Comparison of ENCODE assay signal across 8 cellular contexts in the genomic region with DNA sequence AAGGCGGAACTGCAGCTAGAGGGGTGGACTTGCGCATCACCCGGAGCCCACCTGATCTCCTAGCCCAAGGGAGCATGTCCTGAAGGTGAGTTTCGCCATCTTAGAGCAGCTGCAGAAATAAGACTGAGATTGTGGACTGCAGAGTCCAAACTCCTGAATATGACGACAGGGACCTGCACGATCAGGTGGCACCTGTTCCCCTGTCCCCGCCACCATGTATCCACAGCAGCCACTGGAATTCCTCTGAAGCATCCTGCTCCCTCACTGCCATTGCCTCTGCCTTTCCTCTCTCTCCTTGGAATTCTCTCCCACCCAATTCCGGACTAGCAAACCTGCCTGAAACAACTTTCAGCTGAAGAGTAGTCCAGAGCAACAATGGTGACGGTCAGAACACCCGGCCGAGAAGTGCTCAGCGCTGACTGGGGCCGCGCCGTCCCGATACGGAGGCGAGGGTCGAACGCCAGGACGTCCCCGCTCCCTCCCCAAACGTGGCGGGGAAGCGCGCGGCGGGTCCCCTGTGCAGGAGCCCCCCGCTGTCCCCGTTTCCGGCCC. TPM values are rescaled to one million over a fixed set of nuclear protein-coding genes. Genes with fewer than 3 reads are reported as not detected.
DNase-seq lines count a peak whose midpoint lies in the region; ATAC-seq, FAIRE-seq and TF ChIP-seq lines count a peak whose summit lies in the region.

No MANE protein-coding gene starts in this region.

- peak overlapping the region; percentile 96 for H2AFZ ChIP-seq in SU-DHL-6 (ENCODE audit: low read depth, low read length, severe bottlenecking)

- FAIRE-seq in small intestine (lab: Jason Lieb, UNC): no peak

- no peak for TF ChIP-seq CTCF in SU-DHL-6 (IDR thresholded peaks at IDR 0.05; ENCODE audit: insufficient read depth, low read length, poor library complexity, severe bottlenecking)
- no peak for TF ChIP-seq CTCF in heart right ventricle (IDR thresholded peaks at IDR 0.05)

- peak overlapping the region; percentile 52 for H3K27ac Mint-ChIP-seq in activated CD4-positive, alpha-beta T cell treated with anti-CD3 and anti-CD28 coated beads, Interleukin-2, amount 10 ng/mL, durations not matched to agents 7 days and 5 days

- WGBS in heart right ventricle, 2 donors: 15 to 17% methylated on average over 31 of the region's 31 CpGs
- 9 to 19% (median 16%) methylated on average over 22 to 31 of the region's 31 CpGs for WGBS in small intestine, 3 donors

- DNase-seq in activated CD4-positive, alpha-beta T cell treated with anti-CD3 and anti-CD28 coated beads, Interleukin-2, amount 10 ng/mL, durations not matched to agents 7 days and 5 days: no peak
- DNase-seq in activated CD4-positive, alpha-beta T cell treated with anti-CD3 and anti-CD28 coated beads, Interleukin-2, amount 50 U/mL, for 48 hours: no peak
- no peak for DNase-seq in heart right ventricle
- DNase-seq in small intestine: peak; percentile 72
- no peak for DNase-seq in mucosa of gallbladder (ENCODE audit: low spot score)
- no peak for DNase-seq in UCSD-AML1 (lab: John Stamatoyannopoulos, UW; ENCODE audit: unreplicated experiment)

- H3K4me1 Mint-ChIP-seq in activated CD4-positive, alpha-beta T cell treated with anti-CD3 and anti-CD28 coated beads, Interleukin-2, amount 10 ng/mL, durations not matched to agents 7 days and 5 days: peaks cover 31% of the 10 kb centered on the region

- H3K4me2 ChIP-seq in SU-DHL-6 (ENCODE audit: low read depth, low read length, poor library complexity, severe bottlenecking): peak overlapping the region; percentile 92

- no peaks in the 10 kb centered on the region for H3K9me2 ChIP-seq in SU-DHL-6 (replicated peaks; ENCODE audit: insufficient read depth, low read length)

- H3K27me3 ChIP-seq in SU-DHL-6 (ENCODE audit: low read length): no peaks in the 10 kb centered on the region
- peaks cover 0 to under 1% (median 0%) of the 10 kb centered on the region in 7 donors for H3K27me3 ChIP-seq in heart right ventricle
- no peaks in the 10 kb centered on the region for H3K27me3 ChIP-seq in small intestine (ENCODE audit: control insufficient read depth in 2 of 2, insufficient read depth in 2 of 2, low read length in 2 of 2)

- H3K9me3 Mint-ChIP-seq in activated CD4-positive, alpha-beta T cell treated with anti-CD3 and anti-CD28 coated beads, Interleukin-2, amount 10 ng/mL, durations not matched to agents 7 days and 5 days: peaks cover 11% of the 10 kb centered on the region

- intact Hi-C loops in heart right ventricle (cut with DNase I): loop anchor here in 3 of 10 donors (5.0 to 10.0 kb wide), 3 partner anchors 36 to 474 kb away; no protein-coding TSS in a partner anchor

- 0 out of 2 replicates have a peak, but pooled peaks cover 3% of the 10 kb centered on the region for H3K36me3 ChIP-seq in SU-DHL-6 (ENCODE audit: low read length)
- peaks cover 0 to under 1% (median 0%) of the 10 kb centered on the region in 9 donors for H3K36me3 ChIP-seq in heart right ventricle
- no peaks in the 10 kb centered on the region for H3K36me3 ChIP-seq in small intestine (ENCODE audit: control insufficient read depth in 2 of 2, insufficient read depth in 2 of 2, low read length in 2 of 2)

- no peaks in the 10 kb centered on the region for H3F3A ChIP-seq in SU-DHL-6 (ENCODE audit: insufficient read depth)

- CTCF ChIA-PET in activated CD4-positive, alpha-beta T cell treated with anti-CD3 and anti-CD28 coated beads, Interleukin-2, amount 10 ng/mL, durations not matched to agents 7 days and 5 days (lab: Charles Lee): interaction anchor here (0.6 to 2.5 kb wide), 3 partner anchors 11 to 45 kb away, joined by 3 to 8 read pairs (median 4); no protein-coding TSS in a partner anchor

- peak overlapping the region; percentile 77 for H3K4me3 ChIP-seq in SU-DHL-6 (ENCODE audit: insufficient read depth, low read length, poor library complexity, severe bottlenecking)
- H3K4me3 ChIP-seq in heart right ventricle: peak overlapping the region; percentile 59 to 98 (median 86)
- peak overlapping the region; percentile 67 to 78 for H3K4me3 ChIP-seq in small intestine (ENCODE audit: low read depth in 1 of 2, low read length in 2 of 2)

- POLR2A ChIA-PET in activated CD4-positive, alpha-beta T cell treated with anti-CD3 and anti-CD28 coated beads, Interleukin-2, amount 10 ng/mL, durations not matched to agents 7 days and 5 days (lab: Charles Lee): no interaction called here

- H3K4me3 Mint-ChIP-seq in activated CD4-positive, alpha-beta T cell treated with anti-CD3 and anti-CD28 coated beads, Interleukin-2, amount 10 ng/mL, durations not matched to agents 7 days and 5 days: peak overlapping the region; percentile 65

- H3K27me3 Mint-ChIP-seq in activated CD4-positive, alpha-beta T cell treated with anti-CD3 and anti-CD28 coated beads, Interleukin-2, amount 10 ng/mL, durations not matched to agents 7 days and 5 days: peaks cover 30% of the 10 kb centered on the region

- H3K79me2 ChIP-seq in SU-DHL-6 (ENCODE audit: insufficient read depth, low read length): peaks cover 39% of the 10 kb centered on the region

- peaks cover 18% of the 10 kb centered on the region for H3K36me3 Mint-ChIP-seq in activated CD4-positive, alpha-beta T cell treated with anti-CD3 and anti-CD28 coated beads, Interleukin-2, amount 10 ng/mL, durations not matched to agents 7 days and 5 days (ENCODE audit: low read depth)

- H3K4me1 ChIP-seq in heart right ventricle: peaks cover 14 to 55% (median 40%) of the 10 kb centered on the region in 9 donors
- peaks cover 6 to 17% of the 10 kb centered on the region in 2 donors for H3K4me1 ChIP-seq in small intestine (ENCODE audit: control insufficient read depth in 2 of 2, insufficient read depth in 1 of 2, low read depth in 1 of 2, low read length in 1 of 2)

- peaks cover 7% of the 10 kb centered on the region; the same call in 1 of the 2 replicates for H3K9me3 ChIP-seq in SU-DHL-6 (ENCODE audit: insufficient read depth, low read length)
- no peaks in the 10 kb centered on the region for H3K9me3 ChIP-seq in heart right ventricle
- no peaks in the 10 kb centered on the region for H3K9me3 ChIP-seq in small intestine (ENCODE audit: control insufficient read depth, low read depth)

- peak overlapping the region; percentile 91 for H3K9ac ChIP-seq in SU-DHL-6 (ENCODE audit: low read length)

- H4K20me1 ChIP-seq in SU-DHL-6 (ENCODE audit: low read depth, low read length): peaks cover 5% of the 10 kb centered on the region; the same call in 1 of the 2 replicates

- no peak for ATAC-seq in heart right ventricle
- no peak for ATAC-seq in GM21381 (IDR thresholded peaks at IDR 0.05; ENCODE audit: unreplicated experiment)

- H3K27ac ChIP-seq in SU-DHL-6 (ENCODE audit: low read depth, low read length): no peak overlapping the region
- H3K27ac ChIP-seq in heart right ventricle: peak overlapping the region; percentile 44 to 97 (median 92)
- H3K27ac ChIP-seq in small intestine (ENCODE audit: low read depth in 1 of 2, low read length in 1 of 2): peak overlapping the region; percentile 71 to 97

RNA-seq across cellular contexts. Expression of gene FAM120B, which starts 0.7 kb away (rescaled TPM):
- 10 to 100 TPM; 29.8 to 33.0 TPM for total RNA-seq in activated CD4-positive, alpha-beta T cell treated with anti-CD3 and anti-CD28 coated beads, Interleukin-2, amount 10 ng/mL, durations not matched to agents 7 days and 5 days
- total RNA-seq in heart right ventricle (10 to 100 TPM; 16.0 to 31.0 (median 25.4) TPM), mucosa of gallbladder (38.9 TPM)
- polyA plus RNA-seq in heart right ventricle (1 to 10 TPM; 7.7 to 9.9 TPM), small intestine (10 to 100 TPM in 2 of 3 donors, 1 to 10 TPM in 1; 6.5 to 11.0 (median 10.2) TPM)

RNA-seq across cellular contexts. Expression of gene DLL1, which starts 15.0 kb away (rescaled TPM):
- total RNA-seq in activated CD4-positive, alpha-beta T cell treated with anti-CD3 and anti-CD28 coated beads, Interleukin-2, amount 10 ng/mL, durations not matched to agents 7 days and 5 days: under 1 TPM; 0.55 to 0.58 TPM
- 10 to 100 TPM in 4 of 10 donors, 1 to 10 TPM in 6; 5.4 to 22.0 (median 8.7) TPM for total RNA-seq in heart right ventricle
- 10 to 100 TPM in 1 of 2 donors, 1 to 10 TPM in 1; 2.6 to 27.2 TPM for polyA plus RNA-seq in heart right ventricle
- polyA plus RNA-seq in small intestine: 10 to 100 TPM in 1 of 3 donors, 1 to 10 TPM in 1, under 1 TPM in 1; 0.81 to 16.5 (median 1.8) TPM
- 13.0 TPM for total RNA-seq in mucosa of gallbladder
